Comparison of ENCODE assay signal across 8 cellular contexts in the genomic region with DNA sequence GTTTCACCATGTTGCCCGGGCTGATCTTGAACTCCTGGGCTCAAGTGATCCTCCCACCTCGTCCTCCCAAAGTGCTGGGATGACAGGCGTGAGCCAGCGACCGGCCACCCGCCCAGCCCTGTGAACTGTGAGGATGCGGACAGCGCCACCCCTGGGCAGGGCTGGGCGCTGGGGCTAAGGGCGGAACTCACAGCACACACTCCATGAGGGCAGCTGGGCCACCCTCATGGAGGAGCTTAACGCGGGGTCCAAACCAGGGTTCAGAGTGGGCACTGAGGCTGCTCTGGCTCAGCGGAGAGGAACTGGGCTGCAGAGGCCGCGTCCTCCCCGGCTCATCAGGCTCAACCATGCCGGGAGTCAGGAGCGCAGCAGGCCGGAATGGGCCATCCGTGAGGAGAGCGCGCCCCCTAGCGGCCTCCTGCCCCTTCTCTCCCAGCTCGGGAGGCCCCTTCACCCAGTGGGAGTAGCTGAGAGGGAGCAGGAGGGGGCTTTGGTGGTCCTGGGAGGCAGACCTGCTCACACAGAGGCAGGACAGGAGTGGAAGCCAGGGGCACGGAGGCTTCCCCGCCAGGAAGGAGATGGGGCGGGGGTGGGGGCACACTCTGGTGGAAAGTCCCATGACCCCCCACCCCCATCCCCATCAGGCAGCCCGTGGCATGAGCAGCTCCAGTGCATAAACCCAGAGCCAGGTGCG. TPM values are rescaled to one million over a fixed set of nuclear protein-coding genes. Genes with fewer than 3 reads are reported as not detected.
DNase-seq lines count a peak whose midpoint lies in the region; ATAC-seq and TF ChIP-seq lines count a peak whose summit lies in the region.

No MANE protein-coding gene starts in this region.

- intact Hi-C loops in uterus (cut with DNase I; ENCODE audit: low total_unique reads): loop anchor here (2.0 kb wide), 1 partner anchor 44 kb away; no protein-coding TSS in a partner anchor

- no peaks in the 10 kb centered on the region for H3K4me1 ChIP-seq in parathyroid adenoma
- no peaks in the 10 kb centered on the region for H3K4me1 ChIP-seq in uterus

- H3K27me3 ChIP-seq in parathyroid adenoma (ENCODE audit: control insufficient read depth, insufficient read depth, low read length): no peaks in the 10 kb centered on the region
- H3K27me3 ChIP-seq in uterus: no peaks in the 10 kb centered on the region

- H3K27ac ChIP-seq in parathyroid adenoma: no peak overlapping the region
- no peak overlapping the region for H3K27ac ChIP-seq in uterus

- TF ChIP-seq CTCF in GM10266 (IDR thresholded peaks at IDR 0.05; ENCODE audit: control insufficient read depth, insufficient read depth, low read depth, missing control alignments) (peak; percentile 92), parathyroid adenoma (IDR thresholded peaks at IDR 0.05) (peak; percentile 94), uterus (IDR thresholded peaks at IDR 0.05) (peak; percentile 95 to 99 (median 97))

- no peak overlapping the region for H3K4me2 ChIP-seq in parathyroid adenoma (ENCODE audit: low read length)

- DNase-seq in GM10266 (ENCODE audit: extremely low spot score) (peak; percentile 90), M059J (ENCODE audit: low read depth) (peak; percentile 62), SK-N-DZ (ENCODE audit: low spot score) (peak; percentile 74), glomerular visceral epithelial cell (ENCODE audit: extremely low spot score) (peak; percentile 68), uterus (peak; percentile 83 to 87)
- peak; percentile 25 to 71 (median 64) for DNase-seq in activated naive CD4-positive, alpha-beta T cell (lab: John Stamatoyannopoulos, UW)

- no peak for ATAC-seq in GM19328 (IDR thresholded peaks at IDR 0.05; ENCODE audit: unreplicated experiment)

- H2AFZ ChIP-seq in parathyroid adenoma: peak overlapping the region; percentile 35

- H3K36me3 ChIP-seq in parathyroid adenoma (ENCODE audit: control insufficient read depth, insufficient read depth, low read length) (no peaks in the 10 kb centered on the region), uterus (no peaks in the 10 kb centered on the region)

- no peak overlapping the region for H3K9ac ChIP-seq in parathyroid adenoma

- peaks cover 2% of the 10 kb centered on the region for H3K79me2 ChIP-seq in parathyroid adenoma

- H3K9me3 ChIP-seq in parathyroid adenoma (ENCODE audit: control insufficient read depth, low read length): no peaks in the 10 kb centered on the region
- H3K9me3 ChIP-seq in uterus: no peaks in the 10 kb centered on the region

- TF ChIP-seq POLR2A in uterus (IDR thresholded peaks at IDR 0.05): peak in 1 of 2 donors; percentile 29

- H3K4me3 ChIP-seq in parathyroid adenoma (ENCODE audit: low read depth, low read length) (no peak overlapping the region), uterus (no peak overlapping the region)

RNA-seq across cellular contexts. Expression of gene CORO7, which starts 13.8 kb away (rescaled TPM):
- total RNA-seq in M059J (2014; rRNA removed; shearing (Covaris generic)): 8.7 and 13.1 TPM in 2 replicates
- polyA plus RNA-seq in SK-N-DZ (2014; cell fraction: cytosol; rRNA removed): 39.0 and 46.4 TPM in 2 replicates
- polyA plus RNA-seq in SK-N-DZ (2014; cell fraction: nucleus; rRNA removed): 187 and 190 TPM in 2 replicates
- total RNA-seq in uterus: 10 to 100 TPM; 13.8 to 52.1 (median 30.0) TPM

RNA-seq across cellular contexts. Expression of gene DNAJA3, which starts 23.1 kb away (rescaled TPM):
- total RNA-seq in M059J (2014; rRNA removed; shearing (Covaris generic)): 68.2 and 69.0 TPM in 2 replicates
- polyA plus RNA-seq in SK-N-DZ (2014; cell fraction: cytosol; rRNA removed): 83.8 and 85.3 TPM in 2 replicates
- 87.2 and 90.3 TPM in 2 replicates for polyA plus RNA-seq in SK-N-DZ (2014; cell fraction: nucleus; rRNA removed)
- 10 to 100 TPM; 13.8 to 44.9 (median 36.4) TPM for total RNA-seq in uterus

RNA-seq across cellular contexts. Expression of gene VASN, which starts 30.9 kb away (rescaled TPM):
- total RNA-seq in M059J (2014; rRNA removed; shearing (Covaris generic)): 69.9 and 115 TPM in 2 replicates
- polyA plus RNA-seq in SK-N-DZ (2014; cell fraction: cytosol; rRNA removed): 7.4 and 7.9 TPM in 2 replicates
- 3.4 and 4.9 TPM in 2 replicates for polyA plus RNA-seq in SK-N-DZ (2014; cell fraction: nucleus; rRNA removed)
- total RNA-seq in uterus: 10 to 100 TPM in 3 of 4 donors, 1 to 10 TPM in 1; 3.6 to 49.0 (median 19.9) TPM

RNA-seq across cellular contexts. Expression of gene PAM16, which starts 51.5 kb away (rescaled TPM):
- 38.6 and 61.5 TPM in 2 replicates for total RNA-seq in M059J (2014; rRNA removed; shearing (Covaris generic))
- polyA plus RNA-seq in SK-N-DZ (2014; cell fraction: cytosol; rRNA removed): 187 and 191 TPM in 2 replicates
- 181 and 215 TPM in 2 replicates for polyA plus RNA-seq in SK-N-DZ (2014; cell fraction: nucleus; rRNA removed)
- total RNA-seq in uterus: 100 to 1,000 TPM in 1 of 4 donors, 10 to 100 TPM in 2, 1 to 10 TPM in 1; 8.9 to 438 (median 35.3) TPM
